Comparison of ENCODE assay signal across 8 cellular contexts in genomic region chr7:118214051-118214832, GRCh38. TPM values are rescaled to one million over a fixed set of nuclear protein-coding genes. Genes with fewer than 3 reads are reported as not detected.
DNase-seq lines count a peak whose midpoint lies in the region; ATAC-seq and TF ChIP-seq lines count a peak whose summit lies in the region.

No MANE protein-coding gene starts in this region.

- no peaks in the 10 kb centered on the region for H3K36me3 Mint-ChIP-seq in activated CD4-positive, alpha-beta T cell treated with anti-CD3 and anti-CD28 coated beads, Interleukin-2, amount 10 ng/mL, durations not matched to agents 24 days and 14 days (ENCODE audit: low read depth)
- H3K36me3 Mint-ChIP-seq in dendritic cell treated with granulocyte-macrophage colony-stimulating factor and Interleukin-4, amounts not matched to agents 40 ng/mL and 50 ng/mL, for 4 days (ENCODE audit: low read depth), result no peaks in the 10 kb centered on the region

- peak overlapping the region; percentile 43 for H3K27ac Mint-ChIP-seq in activated CD4-positive, alpha-beta T cell treated with anti-CD3 and anti-CD28 coated beads, Interleukin-2, amount 10 ng/mL, durations not matched to agents 24 days and 14 days
- H3K27ac Mint-ChIP-seq in dendritic cell treated with granulocyte-macrophage colony-stimulating factor and Interleukin-4, amounts not matched to agents 40 ng/mL and 50 ng/mL, for 4 days, result no peak overlapping the region

- peak overlapping the region; percentile 81 for H3K4me3 Mint-ChIP-seq in activated CD4-positive, alpha-beta T cell treated with anti-CD3 and anti-CD28 coated beads, Interleukin-2, amount 10 ng/mL, durations not matched to agents 24 days and 14 days
- H3K4me3 Mint-ChIP-seq in dendritic cell treated with granulocyte-macrophage colony-stimulating factor and Interleukin-4, amounts not matched to agents 40 ng/mL and 50 ng/mL, for 4 days, result peak overlapping the region; percentile 67

- in situ Hi-C loops in GM13977 (cut with MboI; ENCODE audit: low pct_unique_long_range_greater_than_20kb, low sequenced_read_pairs, unreplicated experiment), result no loop called here

- intact Hi-C loops in activated CD4-positive, alpha-beta T cell treated with anti-CD3 and anti-CD28 coated beads, Interleukin-2, amount 10 ng/mL, durations not matched to agents 24 days and 14 days (cut with micrococcal nuclease), result no loop called here
- intact Hi-C loops in dendritic cell treated with granulocyte-macrophage colony-stimulating factor and Interleukin-4, amounts not matched to agents 40 ng/mL and 50 ng/mL, for 4 days (cut with micrococcal nuclease), result no loop called here

- H3K27me3 Mint-ChIP-seq in activated CD4-positive, alpha-beta T cell treated with anti-CD3 and anti-CD28 coated beads, Interleukin-2, amount 10 ng/mL, durations not matched to agents 24 days and 14 days, result peaks cover 42% of the 10 kb centered on the region
- H3K27me3 Mint-ChIP-seq in dendritic cell treated with granulocyte-macrophage colony-stimulating factor and Interleukin-4, amounts not matched to agents 40 ng/mL and 50 ng/mL, for 4 days, result peaks cover 23% of the 10 kb centered on the region

- TF ChIP-seq CTCF in GM13977 (IDR thresholded peaks at IDR 0.05; ENCODE audit: extremely low read depth, insufficient read depth, missing control alignments), result no peak

- peaks cover 9% of the 10 kb centered on the region for H3K4me1 Mint-ChIP-seq in activated CD4-positive, alpha-beta T cell treated with anti-CD3 and anti-CD28 coated beads, Interleukin-2, amount 10 ng/mL, durations not matched to agents 24 days and 14 days
- peaks cover 11% of the 10 kb centered on the region for H3K4me1 Mint-ChIP-seq in dendritic cell treated with granulocyte-macrophage colony-stimulating factor and Interleukin-4, amounts not matched to agents 40 ng/mL and 50 ng/mL, for 4 days (ENCODE audit: low read depth)

- no peaks in the 10 kb centered on the region for H3K9me3 Mint-ChIP-seq in activated CD4-positive, alpha-beta T cell treated with anti-CD3 and anti-CD28 coated beads, Interleukin-2, amount 10 ng/mL, durations not matched to agents 24 days and 14 days
- H3K9me3 Mint-ChIP-seq in dendritic cell treated with granulocyte-macrophage colony-stimulating factor and Interleukin-4, amounts not matched to agents 40 ng/mL and 50 ng/mL, for 4 days, result no peaks in the 10 kb centered on the region

- DNase-seq in GM13977 (ENCODE audit: low spot score) (peak; percentile 86), NCI-H2107 treated with DMSO at 0.1 percent for 48 hours (lab: John Stamatoyannopoulos, UW; ENCODE audit: unreplicated experiment) (peak; percentile 47), mesenteric fat pad (ENCODE audit: low spot score) (peak; percentile 90), SKM-1 treated with dmso at 0.1 percent for 144 hours (lab: John Stamatoyannopoulos, UW; ENCODE audit: unreplicated experiment) (no peak)
- DNase-seq in activated CD4-positive, alpha-beta T cell treated with anti-CD3 and anti-CD28 coated beads, Interleukin-2, amount 10 ng/mL, durations not matched to agents 24 days and 14 days, result peak; percentile 81
- peak; percentile 75 for DNase-seq in stimulated activated CD8-positive, alpha-beta memory T cell treated with anti-CD3 and anti-CD28 coated beads, Interleukin-4, amount 100 ng/mL, for 24 hours (ENCODE audit: low read depth)

- ATAC-seq in HG02678 (IDR thresholded peaks at IDR 0.05; ENCODE audit: unreplicated experiment), result peak; percentile 97

RNA-seq across cellular contexts. Expression of gene ANKRD7, which starts 10.3 kb away (rescaled TPM):
- not detected in 2 replicates for total RNA-seq in activated CD4-positive, alpha-beta T cell treated with anti-CD3 and anti-CD28 coated beads, Interleukin-2, amount 10 ng/mL, durations not matched to agents 24 days and 14 days
- not detected for total RNA-seq in mesenteric fat pad

RNA-seq across cellular contexts. Expression of gene LSM8, which starts 30.3 kb away (rescaled TPM):
- 49.4 and 59.9 TPM in 2 replicates for total RNA-seq in activated CD4-positive, alpha-beta T cell treated with anti-CD3 and anti-CD28 coated beads, Interleukin-2, amount 10 ng/mL, durations not matched to agents 24 days and 14 days
- 25.8 TPM for total RNA-seq in mesenteric fat pad
